ENCODE assay signal across 8 cellular contexts in the genomic region with DNA sequence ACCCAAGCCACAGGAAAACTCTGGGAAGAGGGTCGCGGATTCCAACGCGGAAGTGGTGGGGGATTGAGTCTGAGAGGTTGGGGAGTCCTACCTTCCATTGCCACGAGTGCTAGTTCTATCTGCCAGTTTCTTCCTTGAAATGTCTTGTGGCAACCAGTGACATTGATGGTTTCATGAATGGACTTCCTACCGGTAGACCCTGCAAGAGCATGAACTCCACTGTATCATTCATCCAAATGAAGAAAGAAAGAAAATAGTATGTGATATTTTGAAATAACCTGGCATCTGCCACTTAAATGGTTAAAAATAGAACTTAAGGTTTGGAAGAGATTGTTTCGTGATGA. TPM values are rescaled to one million over a fixed set of nuclear protein-coding genes. Genes with fewer than 3 reads are reported as not detected.
DNase-seq lines count a peak whose midpoint lies in the region; ATAC-seq and TF ChIP-seq lines count a peak whose summit lies in the region.

No MANE protein-coding gene starts in this region.

- TF ChIP-seq CTCF in OCI-LY1 (IDR thresholded peaks at IDR 0.05; ENCODE audit: low read length): no peak
- no peak for TF ChIP-seq CTCF in endothelial cell (IDR thresholded peaks at IDR 0.05; ENCODE audit: unreplicated experiment)

- H3K36me3 Mint-ChIP-seq in activated T-cell treated with anti-CD3 and anti-CD28 coated beads, Interleukin-2, amount 50 U/mL, for 72 hours (ENCODE audit: insufficient read depth in 2 of 2): peaks cover 0 to 2% of the 10 kb centered on the region in 2 donors
- no peaks in the 10 kb centered on the region for H3K36me3 Mint-ChIP-seq in activated T-cell treated with anti-CD3 and anti-CD28 coated beads, Interleukin-2, amount 50 U/mL, for 4 hours (ENCODE audit: insufficient read depth)
- H3K36me3 Mint-ChIP-seq in endothelial cell (ENCODE audit: low read depth, unreplicated experiment): no peaks in the 10 kb centered on the region
- H3K36me3 Mint-ChIP-seq in naive thymus-derived CD8-positive, alpha-beta T cell: peaks cover 0 to 3% (median 2%) of the 10 kb centered on the region in 3 donors

- peaks cover 29% of the 10 kb centered on the region for H3K79me2 ChIP-seq in OCI-LY1 (ENCODE audit: insufficient read depth, low read length)

- peaks cover 46% of the 10 kb centered on the region for H3K4me1 ChIP-seq in OCI-LY1 (ENCODE audit: insufficient read depth, low read length, severe bottlenecking)

- H3K27ac Mint-ChIP-seq in activated T-cell treated with anti-CD3 and anti-CD28 coated beads, Interleukin-2, amount 50 U/mL, for 72 hours: peak overlapping the region; percentile 94
- peak overlapping the region; percentile 62 for H3K27ac Mint-ChIP-seq in endothelial cell (ENCODE audit: unreplicated experiment)
- peak overlapping the region in 2 of 10 donors; percentile 39 to 68 for H3K27ac Mint-ChIP-seq in naive thymus-derived CD8-positive, alpha-beta T cell

- no peaks in the 10 kb centered on the region for H3K9me3 ChIP-seq in OCI-LY1 (ENCODE audit: low read length)

- H3K9me2 ChIP-seq in OCI-LY1 (ENCODE audit: low read depth, low read length): no peaks in the 10 kb centered on the region

- H3K27ac ChIP-seq in OCI-LY1 (ENCODE audit: low read depth, low read length, poor library complexity, severe bottlenecking): peak overlapping the region; percentile 82

- peak overlapping the region; percentile 80 for H3K4me3 ChIP-seq in OCI-LY1 (ENCODE audit: low read depth, low read length, poor library complexity, severe bottlenecking)

- peak overlapping the region; percentile 95 for H3K4me2 ChIP-seq in OCI-LY1 (ENCODE audit: low read length)

- POLR2A ChIA-PET in naive thymus-derived CD8-positive, alpha-beta T cell (lab: Charles Lee): no interaction called here

- H3K36me3 ChIP-seq in OCI-LY1 (ENCODE audit: insufficient read depth, low read length): no peaks in the 10 kb centered on the region

- 0 out of 2 replicates have a peak overlapping the region, but pooled peaks have one; percentile 40 for H2AFZ ChIP-seq in OCI-LY1 (ENCODE audit: low read length)

- H3K27me3 Mint-ChIP-seq in activated T-cell treated with anti-CD3 and anti-CD28 coated beads, Interleukin-2, amount 50 U/mL, for 72 hours (ENCODE audit: low read depth): no peaks in the 10 kb centered on the region
- H3K27me3 Mint-ChIP-seq in activated T-cell treated with anti-CD3 and anti-CD28 coated beads, Interleukin-2, amount 50 U/mL, for 4 hours (ENCODE audit: low read depth): no peaks in the 10 kb centered on the region
- peaks cover 3% of the 10 kb centered on the region for H3K27me3 Mint-ChIP-seq in endothelial cell (ENCODE audit: unreplicated experiment)
- H3K27me3 Mint-ChIP-seq in naive thymus-derived CD8-positive, alpha-beta T cell: peaks cover 0 to 4% (median 0%) of the 10 kb centered on the region in 5 donors

- H3K9ac ChIP-seq in OCI-LY1 (ENCODE audit: low read length): peak overlapping the region; percentile 92

- no peak for DNase-seq in activated T-cell treated with anti-CD3 and anti-CD28 coated beads, Interleukin-2, amount 50 U/mL, for 72 hours
- DNase-seq in activated T-cell treated with anti-CD3 and anti-CD28 coated beads, Interleukin-2, amount 50 U/mL, for 4 hours: no peak
- DNase-seq in endothelial cell (ENCODE audit: low spot score): no peak
- DNase-seq in naive thymus-derived CD8-positive, alpha-beta T cell: peak in 2 of 10 donors; percentile 3 to 51
- DNase-seq in D341Med (ENCODE audit: low spot score): no peak
- DNase-seq in NCI-H2171 (lab: John Stamatoyannopoulos, UW): no peak

- H3K9me3 Mint-ChIP-seq in activated T-cell treated with anti-CD3 and anti-CD28 coated beads, Interleukin-2, amount 50 U/mL, for 72 hours: no peaks in the 10 kb centered on the region
- no peaks in the 10 kb centered on the region for H3K9me3 Mint-ChIP-seq in activated T-cell treated with anti-CD3 and anti-CD28 coated beads, Interleukin-2, amount 50 U/mL, for 4 hours
- no peaks in the 10 kb centered on the region for H3K9me3 Mint-ChIP-seq in endothelial cell (ENCODE audit: unreplicated experiment)
- no peaks in the 10 kb centered on the region for H3K9me3 Mint-ChIP-seq in naive thymus-derived CD8-positive, alpha-beta T cell

- H3F3A ChIP-seq in OCI-LY1 (ENCODE audit: insufficient read depth, low read length): no peaks in the 10 kb centered on the region

- H4K20me1 ChIP-seq in OCI-LY1 (ENCODE audit: insufficient read depth, low read length): no peaks in the 10 kb centered on the region

- peaks cover 27% of the 10 kb centered on the region for H3K4me1 Mint-ChIP-seq in activated T-cell treated with anti-CD3 and anti-CD28 coated beads, Interleukin-2, amount 50 U/mL, for 72 hours (ENCODE audit: low read depth)
- H3K4me1 Mint-ChIP-seq in activated T-cell treated with anti-CD3 and anti-CD28 coated beads, Interleukin-2, amount 50 U/mL, for 4 hours (ENCODE audit: low read depth): peaks cover 17% of the 10 kb centered on the region
- peaks cover 7% of the 10 kb centered on the region for H3K4me1 Mint-ChIP-seq in endothelial cell (ENCODE audit: unreplicated experiment)
- peaks cover 13 to 30% (median 27%) of the 10 kb centered on the region in 4 donors for H3K4me1 Mint-ChIP-seq in naive thymus-derived CD8-positive, alpha-beta T cell

- no peak overlapping the region for H3K4me3 Mint-ChIP-seq in activated T-cell treated with anti-CD3 and anti-CD28 coated beads, Interleukin-2, amount 50 U/mL, for 72 hours
- H3K4me3 Mint-ChIP-seq in activated T-cell treated with anti-CD3 and anti-CD28 coated beads, Interleukin-2, amount 50 U/mL, for 4 hours: no peak overlapping the region
- no peak overlapping the region for H3K4me3 Mint-ChIP-seq in endothelial cell (ENCODE audit: unreplicated experiment)
- H3K4me3 Mint-ChIP-seq in naive thymus-derived CD8-positive, alpha-beta T cell: no peak overlapping the region

- H3K27me3 ChIP-seq in OCI-LY1 (ENCODE audit: insufficient read depth, low read length): no peaks in the 10 kb centered on the region

- peak in 1 of 2 donors; percentile 1 for ATAC-seq in activated T-cell treated with anti-CD3 and anti-CD28 coated beads, Interleukin-2, amount 50 U/mL, for 72 hours (replicated peaks in 1 of 2)
- no peak for ATAC-seq in activated T-cell treated with anti-CD3 and anti-CD28 coated beads, Interleukin-2, amount 50 U/mL, for 4 hours
- peak; percentile 14 for ATAC-seq in HG02884 (IDR thresholded peaks at IDR 0.05; ENCODE audit: unreplicated experiment)
- peak; percentile 24 to 37 for ATAC-seq in naive thymus-derived CD8-positive, alpha-beta T cell

RNA-seq across cellular contexts. Expression of a gene that starts 1.1 kb away (rescaled TPM):
- total RNA-seq in activated T-cell treated with anti-CD3 and anti-CD28 coated beads, Interleukin-2, amount 50 U/mL, for 72 hours: 10 to 100 TPM; 28.3 to 31.9 TPM
- 10 to 100 TPM; 11.6 to 14.4 (median 13.0) TPM for total RNA-seq in activated T-cell treated with anti-CD3 and anti-CD28 coated beads, Interleukin-2, amount 50 U/mL, for 4 hours
- total RNA-seq in endothelial cell (ENCODE audit: unreplicated experiment): 11.8 TPM
- 10 to 100 TPM; 10.8 to 14.2 TPM for total RNA-seq in naive thymus-derived CD8-positive, alpha-beta T cell
- 10 to 100 TPM in 2 of 3 donors, 1 to 10 TPM in 1; 7.8 to 12.0 (median 11.4) TPM for polyA plus RNA-seq in naive thymus-derived CD8-positive, alpha-beta T cell

Comparison
In these comparisons a context has a peak if more than half of its experiments do, and no peak if none do; other contexts are left out.
1. ATAC-seq: peak in HG02884 (single experiment) and naive thymus-derived CD8-positive, alpha-beta T cell (2 of 2); none in activated T-cell treated with anti-CD3 and anti-CD28 coated beads, Interleukin-2, amount 50 U/mL, for 4 hours (0 of 2).